In the genomic region with DNA sequence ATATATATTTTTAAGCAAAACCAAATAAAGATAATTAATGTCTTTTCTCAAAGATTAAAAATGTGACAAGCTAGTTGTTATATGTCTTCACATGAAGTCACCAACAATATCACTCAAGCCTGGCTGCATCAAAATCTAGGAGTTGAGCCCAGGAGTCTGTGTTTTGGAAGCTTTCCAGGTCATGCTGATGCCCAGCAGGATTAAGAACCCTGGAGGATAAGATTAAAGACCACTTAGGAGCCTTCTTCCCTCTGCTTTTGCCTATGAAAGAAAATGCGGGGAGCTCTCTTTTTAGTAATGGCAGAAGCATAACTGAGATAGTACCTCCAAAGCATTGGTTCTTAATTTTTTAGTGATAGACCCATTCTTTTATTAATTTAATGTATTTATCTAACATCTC, we compare ENCODE assay signal across 26 cellular contexts.
"Had no signal": no experiment of that assay in that cellular context is flagged by ENCODE, and none has a peak within 500 bp of the region (broad histone marks: within the 10 kb centered on the region; RNA-seq: fewer than 3 reads in every experiment).

No MANE protein-coding gene starts in this region.

- H3K4me3 Mint-ChIP-seq: activated naive CD8-positive, alpha-beta T cell treated with anti-CD3 and anti-CD28 coated beads for 36 hours; activated T-cell treated with anti-CD3 and anti-CD28 coated beads, Interleukin-2, amount 50 U/mL, for 24 hours; activated T-helper 17 cell treated with anti-CD3 and anti-CD28 coated beads, Interleukin-2, amount 50 U/mL, for 72 hours; central memory CD8-positive, alpha-beta T cell; natural killer cell treated with Interleukin-12 subunit alpha and Interleukin-12 subunit beta and Interleukin-15 and Interleukin-18, amount 100 ng/mL, for 72 hours; T-helper 2 cell treated with Interferon-gamma antibody and Interleukin-4, amounts not matched to agents 5 μg/mL and 100 μg/mL, for 36 hours had no signal

- H3K9me3 ChIP-seq: breast epithelium, colonic mucosa, esophagus squamous epithelium, gastrocnemius medialis, ovary, prostate gland, right atrium auricular region, spleen, upper lobe of right lung had no signal

- ATAC-seq: activated T-helper 17 cell treated with anti-CD3 and anti-CD28 coated beads, Interleukin-2, amount 50 U/mL, for 72 hours; gastrocnemius medialis; left cardiac atrium; natural killer cell treated with Interleukin-12 subunit alpha and Interleukin-12 subunit beta and Interleukin-15 and Interleukin-18, amount 100 ng/mL, for 72 hours; stimulated activated naive CD8-positive, alpha-beta T cell treated with anti-CD3 and anti-CD28 coated beads, Interleukin-15, Interleukin-2, amounts not matched to agents 100 U/mL and 50 U/mL, for 24 hours; upper lobe of right lung had no signal

- H3K27ac Mint-ChIP-seq: activated naive CD8-positive, alpha-beta T cell treated with anti-CD3 and anti-CD28 coated beads for 36 hours; activated T-cell treated with anti-CD3 and anti-CD28 coated beads, Interleukin-2, amount 50 U/mL, for 24 hours; activated T-helper 17 cell treated with anti-CD3 and anti-CD28 coated beads, Interleukin-2, amount 50 U/mL, for 72 hours; natural killer cell treated with Interleukin-12 subunit alpha and Interleukin-12 subunit beta and Interleukin-15 and Interleukin-18, amount 100 ng/mL, for 72 hours; T-helper 2 cell treated with Interferon-gamma antibody and Interleukin-4, amounts not matched to agents 5 μg/mL and 100 μg/mL, for 36 hours had no signal

- H3K36me3 ChIP-seq: breast epithelium, colonic mucosa, esophagus squamous epithelium, gastrocnemius medialis, ovary, prostate gland, spleen, upper lobe of right lung had no signal

- H3K27me3 Mint-ChIP-seq: activated naive CD8-positive, alpha-beta T cell treated with anti-CD3 and anti-CD28 coated beads for 36 hours; activated T-cell treated with anti-CD3 and anti-CD28 coated beads, Interleukin-2, amount 50 U/mL, for 24 hours; activated T-helper 17 cell treated with anti-CD3 and anti-CD28 coated beads, Interleukin-2, amount 50 U/mL, for 72 hours; central memory CD8-positive, alpha-beta T cell; natural killer cell treated with Interleukin-12 subunit alpha and Interleukin-12 subunit beta and Interleukin-15 and Interleukin-18, amount 100 ng/mL, for 72 hours had no signal

- H3K4me1 Mint-ChIP-seq: activated naive CD8-positive, alpha-beta T cell treated with anti-CD3 and anti-CD28 coated beads for 36 hours; activated T-helper 17 cell treated with anti-CD3 and anti-CD28 coated beads, Interleukin-2, amount 50 U/mL, for 72 hours; central memory CD8-positive, alpha-beta T cell had no signal

- H3K4me3 ChIP-seq: breast epithelium, colonic mucosa, dorsolateral prefrontal cortex, esophagus squamous epithelium, gastrocnemius medialis, ovary, prostate gland, right atrium auricular region, spleen, upper lobe of right lung had no signal

- H3K27ac ChIP-seq: breast epithelium, colonic mucosa, dorsolateral prefrontal cortex, esophagus squamous epithelium, gastrocnemius medialis, ovary, prostate gland, right atrium auricular region, spleen, upper lobe of right lung had no signal

- H3K27me3 ChIP-seq: breast epithelium, colonic mucosa, dorsolateral prefrontal cortex, esophagus squamous epithelium, gastrocnemius medialis, ovary, right atrium auricular region, spleen, upper lobe of right lung had no signal

- H3K36me3 Mint-ChIP-seq: activated naive CD8-positive, alpha-beta T cell treated with anti-CD3 and anti-CD28 coated beads for 36 hours had no signal

- H3K4me1 ChIP-seq: breast epithelium, colonic mucosa, esophagus squamous epithelium, gastrocnemius medialis, prostate gland, right atrium auricular region, spleen, upper lobe of right lung had no signal

- DNase-seq: activated CD4-positive, alpha-beta T cell treated with anti-CD3 and anti-CD28 coated beads, Interleukin-2, amount 50 U/mL, for 4 hours; activated CD8-positive, alpha-beta memory T cell treated with anti-CD3 and anti-CD28 coated beads for 24 hours; activated CD8-positive, alpha-beta memory T cell treated with anti-CD3 and anti-CD28 coated beads, Interleukin-2, amount 50 U/mL, for 4 hours; activated naive CD4-positive, alpha-beta T cell; activated naive CD8-positive, alpha-beta T cell treated with anti-CD3 and anti-CD28 coated beads for 36 hours; activated T-cell treated with anti-CD3 and anti-CD28 coated beads, Interleukin-2, amount 50 U/mL, for 24 hours; colonic mucosa; dorsolateral prefrontal cortex; esophagus squamous epithelium; gastrocnemius medialis; head of caudate nucleus; hypothalamus; islet precursor cell; left cardiac atrium; ovary; spleen; stimulated activated CD4-positive, alpha-beta T cell treated with anti-CD3 and anti-CD28 coated beads, Interleukin-4, amount 100 ng/mL, for 24 hours; stimulated activated naive CD8-positive, alpha-beta T cell treated with anti-CD3 and anti-CD28 coated beads, Interleukin-15, Interleukin-2, amounts not matched to agents 100 U/mL and 50 U/mL, for 24 hours; upper lobe of right lung had no signal
